In the genomic region with DNA sequence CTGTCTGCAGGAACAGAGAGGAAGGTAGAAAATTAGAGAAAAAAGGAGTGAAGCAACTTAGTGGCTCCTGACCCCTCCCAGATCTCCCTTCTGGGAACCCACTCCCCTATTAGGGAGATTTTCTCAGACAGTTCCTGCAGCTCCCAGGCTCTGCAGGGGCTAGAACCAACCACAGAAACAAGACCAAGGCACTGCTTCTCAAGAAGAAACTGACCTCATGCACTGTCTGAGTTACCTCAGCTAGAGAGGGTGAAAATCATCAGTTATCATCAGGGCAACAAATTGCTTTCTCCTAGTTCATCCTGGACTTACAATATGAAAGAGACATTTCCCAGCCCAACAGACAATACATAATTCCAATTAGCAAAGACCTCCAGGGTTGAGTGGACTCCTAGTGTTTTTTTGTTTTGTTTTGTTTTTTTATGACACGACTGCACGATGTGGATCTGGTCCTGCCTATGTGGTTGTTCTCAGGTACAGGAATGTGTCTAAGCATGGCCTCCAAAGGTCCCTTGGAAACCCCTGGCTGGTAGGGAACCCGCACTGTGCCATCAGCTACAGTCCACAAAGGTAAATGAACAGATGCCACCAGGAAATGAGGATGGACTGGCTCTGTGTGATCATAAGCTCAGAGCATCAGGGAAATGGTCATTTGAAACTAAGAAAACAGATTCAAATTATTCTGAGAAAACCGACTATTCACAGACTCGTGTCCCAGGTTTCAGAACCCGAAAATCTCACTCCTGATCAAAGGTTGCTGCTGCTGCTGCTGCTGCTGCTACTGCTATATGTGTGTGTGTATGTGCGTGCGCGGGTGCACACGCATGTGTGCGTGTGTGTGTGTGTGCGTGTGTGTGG, we compare ENCODE assay signal across 22 cellular contexts.
A peak's percentile ranks its signal among the peaks of the same experiment; 100 is the strongest.
DNase-seq lines count a peak whose midpoint lies in the region; TF ChIP-seq lines count a peak whose summit lies in the region.
"Had no signal": no experiment of that assay in that cellular context is flagged by ENCODE, and none has a peak within 500 bp of the region (broad histone marks: within the 10 kb centered on the region; RNA-seq: fewer than 3 reads in every experiment).

No MANE protein-coding gene starts in this region.

- dilution Hi-C loops in mammary epithelial cell (cut with HindIII; ENCODE audit: low sequenced_read_pairs): no loop called here

- H3K4me3 Mint-ChIP-seq in MCF 10A (ENCODE audit: unreplicated experiment) (no peak overlapping the region), osteocyte (ENCODE audit: unreplicated experiment) (no peak overlapping the region)
- H3K4me3 Mint-ChIP-seq in activated CD4-positive, alpha-beta memory T cell treated with anti-CD3 and anti-CD28 coated beads for 36 hours: no peak overlapping the region
- no peak overlapping the region for H3K4me3 Mint-ChIP-seq in activated naive CD4-positive, alpha-beta T cell treated with anti-CD3 and anti-CD28 coated beads for 36 hours
- H3K4me3 Mint-ChIP-seq: CD4-positive, alpha-beta memory T cell had no signal

- H3K79me2 ChIP-seq in mammary epithelial cell (ENCODE audit: insufficient read depth, low read length): no peaks in the 10 kb centered on the region

- CTCF ChIA-PET in MCF 10A (lab: Yijun Ruan, JAX) (interaction anchor here (0.5 to 0.7 kb wide), 2 partner anchors 54 to 1174 kb away, joined by 3 read pairs; no protein-coding TSS in a partner anchor), mammary epithelial cell (lab: Charles Lee; ENCODE audit: low non-redundant PET) (no interaction called here)
- CTCF ChIA-PET in activated CD4-positive, alpha-beta memory T cell treated with anti-CD3 and anti-CD28 coated beads for 36 hours (lab: Charles Lee): no interaction called here
- CTCF ChIA-PET in activated naive CD4-positive, alpha-beta T cell treated with anti-CD3 and anti-CD28 coated beads for 36 hours (lab: Charles Lee): no interaction called here

- BruUV-seq in MCF 10A (replicated peaks; lab: Mats Ljungman, UMichigan): no TSS peak
- BruUV-seq in mammary epithelial cell (replicated peaks; lab: Mats Ljungman, UMichigan): no TSS peak

- in situ Hi-C loops in mammary epithelial cell (cut with MboI; ENCODE audit: low sequenced_read_pairs in 2 of 2): no loop called here

- H3K27me3 Mint-ChIP-seq in MCF 10A (ENCODE audit: insufficient read depth, unreplicated experiment) (no peaks in the 10 kb centered on the region), osteocyte (ENCODE audit: unreplicated experiment) (no peaks in the 10 kb centered on the region)
- peaks cover 9% of the 10 kb centered on the region for H3K27me3 Mint-ChIP-seq in activated CD4-positive, alpha-beta memory T cell treated with anti-CD3 and anti-CD28 coated beads for 36 hours
- H3K27me3 Mint-ChIP-seq in activated naive CD4-positive, alpha-beta T cell treated with anti-CD3 and anti-CD28 coated beads for 36 hours (ENCODE audit: low read depth): peaks cover 3% of the 10 kb centered on the region

- peaks cover 31% of the 10 kb centered on the region for H3K4me1 Mint-ChIP-seq in MCF 10A (ENCODE audit: insufficient read depth, unreplicated experiment)
- H3K4me1 Mint-ChIP-seq in osteocyte (ENCODE audit: unreplicated experiment): peaks cover 7% of the 10 kb centered on the region
- no peaks in the 10 kb centered on the region for H3K4me1 Mint-ChIP-seq in activated CD4-positive, alpha-beta memory T cell treated with anti-CD3 and anti-CD28 coated beads for 36 hours (ENCODE audit: low read depth)
- no peaks in the 10 kb centered on the region for H3K4me1 Mint-ChIP-seq in activated naive CD4-positive, alpha-beta T cell treated with anti-CD3 and anti-CD28 coated beads for 36 hours (ENCODE audit: low read depth)
- H3K4me1 Mint-ChIP-seq: CD4-positive, alpha-beta memory T cell had no signal

- H3K9me3 Mint-ChIP-seq in MCF 10A (ENCODE audit: unreplicated experiment) (peaks cover 37% of the 10 kb centered on the region), osteocyte (ENCODE audit: unreplicated experiment) (peaks cover 16% of the 10 kb centered on the region)
- no peaks in the 10 kb centered on the region for H3K9me3 Mint-ChIP-seq in activated CD4-positive, alpha-beta memory T cell treated with anti-CD3 and anti-CD28 coated beads for 36 hours
- H3K9me3 Mint-ChIP-seq in activated naive CD4-positive, alpha-beta T cell treated with anti-CD3 and anti-CD28 coated beads for 36 hours: no peaks in the 10 kb centered on the region

- no peak overlapping the region for H2AFZ ChIP-seq in mammary epithelial cell (ENCODE audit: low read depth, low read length)

- H4K20me1 ChIP-seq in mammary epithelial cell (ENCODE audit: insufficient read depth, low read length): no peaks in the 10 kb centered on the region
- H4K20me1 ChIP-seq: BLaER1 treated with 17β-estradiol and CSF1 and Interleukin-3, amounts not matched to agents 10 nM and 100 nM had no signal

- no peaks in the 10 kb centered on the region for H3K36me3 ChIP-seq in mammary epithelial cell (ENCODE audit: insufficient read depth, low read length)
- H3K36me3 ChIP-seq: BLaER1 treated with 17β-estradiol and CSF1 and Interleukin-3, amounts not matched to agents 10 nM and 100 nM; MG63 had no signal

- peaks cover 4% of the 10 kb centered on the region for H3K9me3 ChIP-seq in mammary epithelial cell (replicated peaks; ENCODE audit: insufficient read depth, low read length)

- H3K36me3 Mint-ChIP-seq in MCF 10A (ENCODE audit: insufficient read depth, unreplicated experiment) (peaks cover 17% of the 10 kb centered on the region), osteocyte (ENCODE audit: unreplicated experiment) (peaks cover 7% of the 10 kb centered on the region)
- H3K36me3 Mint-ChIP-seq in activated CD4-positive, alpha-beta memory T cell treated with anti-CD3 and anti-CD28 coated beads for 36 hours: no peaks in the 10 kb centered on the region
- H3K36me3 Mint-ChIP-seq in activated naive CD4-positive, alpha-beta T cell treated with anti-CD3 and anti-CD28 coated beads for 36 hours (ENCODE audit: low read depth): no peaks in the 10 kb centered on the region
- H3K36me3 Mint-ChIP-seq: CD4-positive, alpha-beta memory T cell had no signal

- POLR2A ChIA-PET in MCF 10A (lab: Yijun Ruan, JAX): interaction anchor here (1.1 kb wide), 1 partner anchor 10 kb away, joined by 3 read pairs; no protein-coding TSS in a partner anchor
- POLR2A ChIA-PET in activated CD4-positive, alpha-beta memory T cell treated with anti-CD3 and anti-CD28 coated beads for 36 hours (lab: Charles Lee): no interaction called here

- DNase-seq in MCF 10A (ENCODE audit: unreplicated experiment) (no peak), mammary epithelial cell (no peak), cerebellum (ENCODE audit: low spot score) (peak; percentile 23), osteocyte (ENCODE audit: extremely low spot score, unreplicated experiment) (peak; percentile 30)
- no peak for DNase-seq in activated CD4-positive, alpha-beta memory T cell treated with anti-CD3 and anti-CD28 coated beads for 36 hours
- no peak for DNase-seq in activated effector memory CD4-positive, alpha-beta T cell treated with anti-CD3 and anti-CD28 coated beads, Interleukin-2, amount 50 U/mL, for 16 hours
- no peak for DNase-seq in activated naive CD4-positive, alpha-beta T cell treated with anti-CD3 and anti-CD28 coated beads for 36 hours
- no peak for DNase-seq in activated T-cell treated with anti-CD3 and anti-CD28 coated beads, Interleukin-2, amount 50 U/mL, for 48 hours
- DNase-seq: Caco-2; CD4-positive, alpha-beta memory T cell; DND-41; Kasumi-1; MG63; NCI-H1092; NCI-H1436; NCI-H2029; NCI-H226; NCI-H510A treated with DMSO at 0.1 percent for 48 hours; NCI-H774; Right ventricle myocardium superior had no signal

- peaks cover 17% of the 10 kb centered on the region for H3K4me1 ChIP-seq in mammary epithelial cell (ENCODE audit: insufficient read depth, low read length)
- H3K4me1 ChIP-seq: BLaER1 treated with 17β-estradiol and CSF1 and Interleukin-3, amounts not matched to agents 10 nM and 100 nM; Caco-2 had no signal

- H3K27me3 ChIP-seq in mammary epithelial cell (ENCODE audit: insufficient read depth, low read length): no peaks in the 10 kb centered on the region
- H3K27me3 ChIP-seq: BLaER1 treated with 17β-estradiol and CSF1 and Interleukin-3, amounts not matched to agents 10 nM and 100 nM; MG63 had no signal

- WGBS in mammary epithelial cell (ENCODE audit: low coverage, missing lambda C conversion rate): 94% methylated on average over 9 of the region's 12 CpGs

- no peak overlapping the region for H3K27ac ChIP-seq in mammary epithelial cell (ENCODE audit: insufficient read depth, low read depth, low read length)
- H3K27ac ChIP-seq: 22Rv1; BLaER1 treated with 17β-estradiol and CSF1 and Interleukin-3, amounts not matched to agents 10 nM and 100 nM had no signal

- no peak overlapping the region for H3K4me3 ChIP-seq in mammary epithelial cell (replicated peaks in 1 of 3; ENCODE audit: insufficient read depth in 1 of 3, low read depth in 2 of 3, low read length in 3 of 3)
- H3K4me3 ChIP-seq: BLaER1 treated with 17β-estradiol and CSF1 and Interleukin-3, amounts not matched to agents 10 nM and 100 nM; MG63 had no signal

- intact Hi-C loops in MCF 10A (cut with micrococcal nuclease) (no loop called here), mammary epithelial cell (cut with micrococcal nuclease) (loop anchor here (1.0 kb wide), 1 partner anchor 17 kb away; no protein-coding TSS in a partner anchor)
- intact Hi-C loops in activated CD4-positive, alpha-beta memory T cell treated with anti-CD3 and anti-CD28 coated beads for 36 hours (cut with micrococcal nuclease): no loop called here
- intact Hi-C loops in activated naive CD4-positive, alpha-beta T cell treated with anti-CD3 and anti-CD28 coated beads for 36 hours (cut with micrococcal nuclease): no loop called here

- H3K27ac Mint-ChIP-seq in MCF 10A (ENCODE audit: low read depth, unreplicated experiment): peak overlapping the region; percentile 43
- H3K27ac Mint-ChIP-seq in osteocyte (ENCODE audit: unreplicated experiment): no peak overlapping the region
- no peak overlapping the region for H3K27ac Mint-ChIP-seq in activated CD4-positive, alpha-beta memory T cell treated with anti-CD3 and anti-CD28 coated beads for 36 hours
- H3K27ac Mint-ChIP-seq in activated naive CD4-positive, alpha-beta T cell treated with anti-CD3 and anti-CD28 coated beads for 36 hours: no peak overlapping the region

- no peak for TF ChIP-seq CTCF in MCF 10A (IDR thresholded peaks at IDR 0.05; ENCODE audit: unreplicated experiment)
- TF ChIP-seq CTCF in mammary epithelial cell (conservative IDR thresholded peaks at IDR 0.05 in 1 of 2, IDR thresholded peaks at IDR 0.05 in 1 of 2; ENCODE audit: extremely low read depth in 1 of 2, insufficient read depth in 1 of 2, low read depth in 1 of 2, low read length in 2 of 2): no peak
- no peak for TF ChIP-seq CTCF in osteocyte (IDR thresholded peaks at IDR 0.05)

- no peak overlapping the region for H3K9ac ChIP-seq in mammary epithelial cell (ENCODE audit: insufficient read depth, low read length)
- H3K9ac ChIP-seq: BLaER1 treated with 17β-estradiol and CSF1 and Interleukin-3, amounts not matched to agents 10 nM and 100 nM had no signal

- no peak overlapping the region for H3K4me2 ChIP-seq in mammary epithelial cell (ENCODE audit: insufficient read depth, low read depth, low read length)
- H3K4me2 ChIP-seq: BLaER1 treated with 17β-estradiol and CSF1 and Interleukin-3, amounts not matched to agents 10 nM and 100 nM had no signal

Comparison
In these comparisons a context has a peak if more than half of its experiments do, and no peak if none do; other contexts are left out.
1. DNase-seq: peak in cerebellum (single experiment) and osteocyte (single experiment); none in MCF 10A (single experiment), mammary epithelial cell (single experiment), activated CD4-positive, alpha-beta memory T cell treated with anti-CD3 and anti-CD28 coated beads for 36 hours (single experiment), activated effector memory CD4-positive, alpha-beta T cell treated with anti-CD3 and anti-CD28 coated beads, Interleukin-2, amount 50 U/mL, for 16 hours (single experiment), activated naive CD4-positive, alpha-beta T cell treated with anti-CD3 and anti-CD28 coated beads for 36 hours (single experiment) and activated T-cell treated with anti-CD3 and anti-CD28 coated beads, Interleukin-2, amount 50 U/mL, for 48 hours (0 of 2).